ENCODE assay signal across 8 cellular contexts in the genomic region with DNA sequence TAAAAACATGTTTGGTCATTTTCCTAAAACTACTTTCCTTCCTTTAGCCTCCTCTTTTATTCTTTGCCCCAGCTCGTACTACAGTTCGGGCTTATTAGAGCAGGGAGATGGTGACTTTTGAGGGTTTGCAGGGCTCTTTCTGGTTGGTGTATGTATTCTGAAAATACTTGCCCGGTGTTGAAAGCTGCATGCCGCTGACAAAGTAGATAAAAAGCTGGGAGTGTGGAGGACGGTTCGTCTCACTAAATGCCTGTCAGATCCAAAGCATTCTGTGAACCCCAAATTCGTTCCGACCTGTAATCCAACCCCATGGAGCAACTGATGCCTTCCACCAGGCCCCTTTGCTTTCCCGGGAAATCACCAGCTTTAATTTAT. TPM values are rescaled to one million over a fixed set of nuclear protein-coding genes. Genes with fewer than 3 reads are reported as not detected.
A peak's percentile ranks its signal among the peaks of the same experiment; 100 is the strongest.
DNase-seq lines count a peak whose midpoint lies in the region; ATAC-seq and TF ChIP-seq lines count a peak whose summit lies in the region.

No MANE protein-coding gene starts in this region.

- CTCF ChIA-PET in CD8-positive, alpha-beta T cell (lab: Charles Lee): interaction anchor here (1.0 to 1.6 kb wide), 2 partner anchors 9 to 351 kb away, joined by 3 read pairs; no protein-coding TSS in a partner anchor

- no peaks in the 10 kb centered on the region for H3K36me3 Mint-ChIP-seq in CD8-positive, alpha-beta T cell
- peaks cover 3% of the 10 kb centered on the region for H3K36me3 Mint-ChIP-seq in IgD-negative memory B cell
- H3K36me3 Mint-ChIP-seq in dendritic cell treated with granulocyte-macrophage colony-stimulating factor and Interleukin-4, amounts not matched to agents 40 ng/mL and 50 ng/mL, for 4 days (ENCODE audit: low read depth): peaks cover 6% of the 10 kb centered on the region
- H3K36me3 Mint-ChIP-seq in naive thymus-derived CD8-positive, alpha-beta T cell: no peaks in the 10 kb centered on the region

- no peak overlapping the region for H3K27ac Mint-ChIP-seq in CD8-positive, alpha-beta T cell
- peak overlapping the region in 1 of 3 donors; percentile 75 for H3K27ac Mint-ChIP-seq in IgD-negative memory B cell
- H3K27ac Mint-ChIP-seq in dendritic cell treated with granulocyte-macrophage colony-stimulating factor and Interleukin-4, amounts not matched to agents 40 ng/mL and 50 ng/mL, for 4 days: peak overlapping the region; percentile 71
- peak overlapping the region in 9 of 10 donors; percentile 18 to 84 (median 57) for H3K27ac Mint-ChIP-seq in naive thymus-derived CD8-positive, alpha-beta T cell

- ATAC-seq in CD8-positive, alpha-beta T cell: no peak
- no peak for ATAC-seq in naive thymus-derived CD8-positive, alpha-beta T cell
- ATAC-seq in GM18873 (IDR thresholded peaks at IDR 0.05; ENCODE audit: low FRiP score, unreplicated experiment) (no peak), GM18858 (IDR thresholded peaks at IDR 0.05; ENCODE audit: unreplicated experiment) (no peak), HG02852 (IDR thresholded peaks at IDR 0.05; ENCODE audit: unreplicated experiment) (no peak)

- H3K9me3 Mint-ChIP-seq in CD8-positive, alpha-beta T cell: no peaks in the 10 kb centered on the region
- peaks cover 0 to 5% (median 0%) of the 10 kb centered on the region in 3 donors for H3K9me3 Mint-ChIP-seq in IgD-negative memory B cell
- peaks cover 26% of the 10 kb centered on the region for H3K9me3 Mint-ChIP-seq in dendritic cell treated with granulocyte-macrophage colony-stimulating factor and Interleukin-4, amounts not matched to agents 40 ng/mL and 50 ng/mL, for 4 days
- H3K9me3 Mint-ChIP-seq in naive thymus-derived CD8-positive, alpha-beta T cell: peaks cover 0 to 6% (median 0%) of the 10 kb centered on the region in 9 donors

- peaks cover 29% of the 10 kb centered on the region for H3K4me1 Mint-ChIP-seq in CD8-positive, alpha-beta T cell (ENCODE audit: low read depth)
- peaks cover 12 to 17% (median 13%) of the 10 kb centered on the region in 3 donors for H3K4me1 Mint-ChIP-seq in IgD-negative memory B cell
- H3K4me1 Mint-ChIP-seq in dendritic cell treated with granulocyte-macrophage colony-stimulating factor and Interleukin-4, amounts not matched to agents 40 ng/mL and 50 ng/mL, for 4 days (ENCODE audit: low read depth): peaks cover 23% of the 10 kb centered on the region
- peaks cover 18 to 46% (median 32%) of the 10 kb centered on the region in 4 donors for H3K4me1 Mint-ChIP-seq in naive thymus-derived CD8-positive, alpha-beta T cell

- POLR2A ChIA-PET in CD8-positive, alpha-beta T cell (lab: Charles Lee): interaction anchor here (1.6 kb wide), 1 partner anchor 25 kb away, joined by 4 read pairs; no protein-coding TSS in a partner anchor
- POLR2A ChIA-PET in naive thymus-derived CD8-positive, alpha-beta T cell (lab: Charles Lee): interaction anchor here (1.0 kb wide), 1 partner anchor 9 kb away, joined by 3 read pairs; no protein-coding TSS in a partner anchor

- TF ChIP-seq CTCF in CD8-positive, alpha-beta T cell (IDR thresholded peaks at IDR 0.05): no peak

- DNase-seq in CD8-positive, alpha-beta T cell: no peak
- DNase-seq in naive thymus-derived CD8-positive, alpha-beta T cell: no peak
- no peak for DNase-seq in epidermal melanocyte (ENCODE audit: insufficient read length, low spot score)

- H3K9me3 ChIP-seq in CD8-positive, alpha-beta T cell (ENCODE audit: low read length): no peaks in the 10 kb centered on the region

- H3K27ac ChIP-seq in CD8-positive, alpha-beta T cell (ENCODE audit: low read depth, low read length): no peak overlapping the region

- peak overlapping the region; percentile 88 for H3K4me3 Mint-ChIP-seq in CD8-positive, alpha-beta T cell
- peak overlapping the region; percentile 87 to 98 (median 94) for H3K4me3 Mint-ChIP-seq in IgD-negative memory B cell
- H3K4me3 Mint-ChIP-seq in dendritic cell treated with granulocyte-macrophage colony-stimulating factor and Interleukin-4, amounts not matched to agents 40 ng/mL and 50 ng/mL, for 4 days: peak overlapping the region; percentile 76
- peak overlapping the region; percentile 82 to 93 (median 90) for H3K4me3 Mint-ChIP-seq in naive thymus-derived CD8-positive, alpha-beta T cell

- H3K4me3 ChIP-seq in CD8-positive, alpha-beta T cell (ENCODE audit: low read depth, low read length): peak overlapping the region; percentile 68

- H3K4me1 ChIP-seq in CD8-positive, alpha-beta T cell (ENCODE audit: insufficient read depth, low read length): peaks cover 17% of the 10 kb centered on the region

- no peaks in the 10 kb centered on the region for H3K27me3 ChIP-seq in CD8-positive, alpha-beta T cell (ENCODE audit: insufficient read depth, low read length)

- H3K36me3 ChIP-seq in CD8-positive, alpha-beta T cell (ENCODE audit: insufficient read depth, low read length): no peaks in the 10 kb centered on the region

- peaks cover 16% of the 10 kb centered on the region for H3K27me3 Mint-ChIP-seq in CD8-positive, alpha-beta T cell (ENCODE audit: low read depth)
- peaks cover 10% of the 10 kb centered on the region for H3K27me3 Mint-ChIP-seq in IgD-negative memory B cell
- H3K27me3 Mint-ChIP-seq in dendritic cell treated with granulocyte-macrophage colony-stimulating factor and Interleukin-4, amounts not matched to agents 40 ng/mL and 50 ng/mL, for 4 days: peaks cover 28% of the 10 kb centered on the region
- peaks cover 0 to 5% (median 0%) of the 10 kb centered on the region in 5 donors for H3K27me3 Mint-ChIP-seq in naive thymus-derived CD8-positive, alpha-beta T cell

- intact Hi-C loops in CD8-positive, alpha-beta T cell (cut with DNase I, micrococcal nuclease): loop anchor here in 1 of 2 experiments (2.0 to 10.0 kb wide), 2 partner anchors 25 to 421 kb away; no protein-coding TSS in a partner anchor
- intact Hi-C loops in dendritic cell treated with granulocyte-macrophage colony-stimulating factor and Interleukin-4, amounts not matched to agents 40 ng/mL and 50 ng/mL, for 4 days (cut with micrococcal nuclease): no loop called here

RNA-seq across cellular contexts. Expression of a gene that starts 19.2 kb away (rescaled TPM):
- under 1 TPM; 0.22 to 0.43 TPM for total RNA-seq in CD8-positive, alpha-beta T cell
- polyA plus RNA-seq in IgD-negative memory B cell: 2.2 TPM
- total RNA-seq in naive thymus-derived CD8-positive, alpha-beta T cell: 1 to 10 TPM; 1.1 to 1.8 TPM
- polyA plus RNA-seq in naive thymus-derived CD8-positive, alpha-beta T cell: 1 to 10 TPM in 2 of 3 donors, under 1 TPM in 1; 0.71 to 1.7 (median 1.2) TPM
